ENCODE assay signal across 23 cellular contexts in the genomic region with DNA sequence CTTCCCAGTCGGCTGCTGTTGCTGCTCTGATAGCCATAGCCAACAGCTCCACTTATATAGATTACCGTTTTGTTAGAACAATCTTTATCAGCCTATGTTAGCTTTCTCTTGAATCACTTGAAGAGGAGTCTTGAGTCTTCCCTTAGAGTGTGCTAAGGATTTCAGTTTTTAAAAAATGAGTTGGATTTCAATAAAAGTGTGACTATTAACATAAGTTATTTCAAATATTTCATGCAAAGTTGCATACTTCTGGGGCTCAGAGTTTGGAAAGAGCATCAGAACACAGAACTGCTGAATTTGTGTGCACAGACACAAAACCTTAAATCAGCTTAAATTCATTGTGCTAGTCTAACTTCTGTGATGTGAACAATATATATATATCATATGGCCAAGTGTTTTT.
"Had no signal": no experiment of that assay in that cellular context is flagged by ENCODE, and none has a peak within 500 bp of the region (broad histone marks: within the 10 kb centered on the region; RNA-seq: fewer than 3 reads in every experiment).

No MANE protein-coding gene starts in this region.

- H3K4me1 ChIP-seq: colonic mucosa, esophagus muscularis mucosa, left lung, pancreas, right lobe of liver, transverse colon had no signal

- ATAC-seq: left cardiac atrium; left lung; mucosa of descending colon; natural killer cell treated with Interleukin-12 subunit alpha and Interleukin-12 subunit beta and Interleukin-15 and Interleukin-18, amount 100 ng/mL, for 72 hours; pancreas; right lobe of liver; stimulated activated naive CD8-positive, alpha-beta T cell treated with anti-CD3 and anti-CD28 coated beads, Interleukin-15, amount 100 ng/mL, for 72 hours had no signal

- H3K4me3 ChIP-seq: colonic mucosa, esophagus muscularis mucosa, left lung, mucosa of descending colon, pancreas, right lobe of liver, smooth muscle cell, suprapubic skin, transverse colon had no signal

- H3K4me2 ChIP-seq: smooth muscle cell had no signal

- H3K27ac ChIP-seq: colonic mucosa, esophagus muscularis mucosa, left lung, neutrophil, pancreas, right lobe of liver, suprapubic skin, transverse colon had no signal

- H3K36me3 ChIP-seq: colonic mucosa, esophagus muscularis mucosa, left lung, neutrophil, pancreas, right lobe of liver, suprapubic skin, transverse colon had no signal

- H3K9me3 ChIP-seq: colonic mucosa, esophagus muscularis mucosa, left lung, mucosa of descending colon, neutrophil, pancreas, right lobe of liver, suprapubic skin, transverse colon had no signal

- H3K27me3 ChIP-seq: colonic mucosa, esophagus muscularis mucosa, left lung, pancreas, right lobe of liver, suprapubic skin, transverse colon had no signal

- DNase-seq: colonic mucosa; effector CD8-positive, alpha-beta T cell; foreskin melanocyte; kidney; left cardiac atrium; left lung; mesenchymal stem cell; mucosa of descending colon; naive B cell; pancreas; right lobe of liver; stimulated activated CD4-positive, alpha-beta T cell treated with anti-CD3 and anti-CD28 coated beads, Interleukin-12 subunit alpha, Interleukin-12 subunit beta, amount 100 ng/mL, for 4 hours; stimulated activated CD4-positive, alpha-beta T cell treated with anti-CD3 and anti-CD28 coated beads, Interleukin-1b, Interleukin-23, amount 100 ng/mL, for 48 hours; stimulated activated CD4-positive, alpha-beta T cell treated with anti-CD3 and anti-CD28 coated beads, Interleukin-4, amount 100 ng/mL, for 1 hour; stimulated activated CD8-positive, alpha-beta memory T cell treated with anti-CD3 and anti-CD28 coated beads, Interleukin-4, amount 100 ng/mL, for 48 hours; stimulated activated naive CD4-positive, alpha-beta T cell; stimulated activated naive CD8-positive, alpha-beta T cell treated with anti-CD3 and anti-CD28 coated beads, Interleukin-15, amount 100 ng/mL, for 72 hours; transverse colon had no signal
